Comparison of ENCODE assay signal across 13 cellular contexts in genomic region chr16:57383276-57384247, GRCh38. TPM values are rescaled to one million over a fixed set of nuclear protein-coding genes. Genes with fewer than 3 reads are reported as not detected.
DNase-seq lines count a peak whose midpoint lies in the region; ATAC-seq and TF ChIP-seq lines count a peak whose summit lies in the region.
"Had no signal": no experiment of that assay in that cellular context is flagged by ENCODE, and none has a peak within 500 bp of the region (broad histone marks: within the 10 kb centered on the region; RNA-seq: fewer than 3 reads in every experiment).

No MANE protein-coding gene starts in this region.

- H3K4me3 ChIP-seq in GM23338 (no peak overlapping the region), ovary (no peak overlapping the region)

- H3K36me3 ChIP-seq in GM23338 (ENCODE audit: insufficient read depth) (no peaks in the 10 kb centered on the region), ovary (no peaks in the 10 kb centered on the region)

- 63 to 72% (median 69%) methylated on average over 8 of the region's 8 CpGs for WGBS in ovary, 3 donors

- TF ChIP-seq EP300 in ovary (IDR thresholded peaks at IDR 0.05) = no peak

- H3K4me1 ChIP-seq in GM23338 (ENCODE audit: insufficient read depth) (no peaks in the 10 kb centered on the region), ovary (ENCODE audit: insufficient read depth) (no peaks in the 10 kb centered on the region)

- no peaks in the 10 kb centered on the region; the same call in 2 of the 3 replicates for H3K9me3 Mint-ChIP-seq in GM23338

- H3K4me1 Mint-ChIP-seq in GM23338 = peaks cover 4% of the 10 kb centered on the region

- H3K79me2 ChIP-seq in GM23338 (replicated peaks; ENCODE audit: insufficient read depth) = no peaks in the 10 kb centered on the region

- no peaks in the 10 kb centered on the region for H3K36me3 Mint-ChIP-seq in GM23338 (ENCODE audit: low read depth)

- H3K27ac Mint-ChIP-seq in GM23338 = no peak overlapping the region; the same call in 1 of the 2 replicates

- TF ChIP-seq POLR2A in ovary (IDR thresholded peaks at IDR 0.05) = no peak

- H2AFZ ChIP-seq in GM23338 = no peak overlapping the region

- no peaks in the 10 kb centered on the region for H3K9me2 ChIP-seq in GM23338 (ENCODE audit: insufficient read depth)

- no peak for TF ChIP-seq CTCF in GM23338 (conservative IDR thresholded peaks at IDR 0.05; ENCODE audit: low read depth in 2 of 2)
- TF ChIP-seq CTCF in ovary (IDR thresholded peaks at IDR 0.05) = no peak

- H3K9me3 ChIP-seq in ovary = no peaks in the 10 kb centered on the region

- H3K27me3 Mint-ChIP-seq in GM23338 (ENCODE audit: insufficient read depth, low read depth, poor library complexity) = peaks cover 13% of the 10 kb centered on the region

- DNase-seq in GM23338 (ENCODE audit: low spot score) = no peak
- peak; percentile 50 for DNase-seq in glomerular visceral epithelial cell (ENCODE audit: extremely low spot score)
- DNase-seq in sciatic nerve (ENCODE audit: low spot score) = no peak
- DNase-seq in ovary = no peak
- DNase-seq in stimulated activated naive CD4-positive, alpha-beta T cell treated with Interleukin-2 at 50 U/mL for 16 hours (lab: John Stamatoyannopoulos, UW) = no peak
- DNase-seq: activated T-cell treated with anti-CD3 and anti-CD28 coated beads for 4 hours; NCI-H146; stimulated activated CD4-positive, alpha-beta T cell treated with anti-CD3 and anti-CD28 coated beads, Interleukin-2, amount 100 ng/mL, for 24 hours had no signal

- H4K20me1 ChIP-seq in GM23338 (replicated peaks; ENCODE audit: insufficient read depth) = no peaks in the 10 kb centered on the region

- H3K27ac ChIP-seq in GM23338 (ENCODE audit: low read depth) (no peak overlapping the region), ovary (no peak overlapping the region)

- H3K27me3 ChIP-seq in GM23338 (ENCODE audit: insufficient read depth) = no peaks in the 10 kb centered on the region
- no peaks in the 10 kb centered on the region for H3K27me3 ChIP-seq in ovary

- intact Hi-C loops in sciatic nerve (cut with DNase I) = no loop called here
- intact Hi-C loops in ovary (cut with DNase I) = no loop called here

- no peak overlapping the region; the same call in 2 of the 3 replicates for H3K4me3 Mint-ChIP-seq in GM23338

- H3K4me2 ChIP-seq in GM23338 = no peak overlapping the region

- ATAC-seq in GM23338 = 0 out of 3 replicates have a peak, but pooled peaks have one; percentile 19
- ATAC-seq in SK-N-SH treated with all-trans-retinoic acid at 6 μM for 48 hours = peak; percentile 94
- ATAC-seq in sciatic nerve = peak; percentile 44
- ATAC-seq in GM21515 (IDR thresholded peaks at IDR 0.05; ENCODE audit: unreplicated experiment) = no peak
- no peak for ATAC-seq in GM18868 (IDR thresholded peaks at IDR 0.05; ENCODE audit: unreplicated experiment)

- no peaks in the 10 kb centered on the region for H3F3A ChIP-seq in GM23338 (replicated peaks; ENCODE audit: low read depth)

TF ChIP-seq in GM23338, 12 proteins besides CTCF, POLR2A, EP300 and RAD21:
- TF ChIP-seq ZNF331 (CRISPR knock-in tag; IDR thresholded peaks at IDR 0.05; ENCODE audit: low read depth) = no peak
- no peak for TF ChIP-seq EZH2 (IDR thresholded peaks at IDR 0.05; ENCODE audit: low read depth, unreplicated experiment)
- TF ChIP-seq CREB1 (CRISPR knock-in tag; IDR thresholded peaks at IDR 0.05; ENCODE audit: low read depth) = no peak
- TF ChIP-seq NANOG (IDR thresholded peaks at IDR 0.05; ENCODE audit: borderline replicate concordance) = no peak
- no peak for TF ChIP-seq ZNF114 (CRISPR knock-in tag; IDR thresholded peaks at IDR 0.05)
- TF ChIP-seq EZH2phosphoT487 (IDR thresholded peaks at IDR 0.05; ENCODE audit: unreplicated experiment) = no peak
- no peak for TF ChIP-seq ETS1 (IDR thresholded peaks at IDR 0.05)

TF ChIP-seq in SK-N-SH treated with all-trans-retinoic acid at 6 μM for 48 hours, 23 proteins besides CTCF, POLR2A, EP300 and RAD21:
- TF ChIP-seq PATZ1 (CRISPR knock-in tag; IDR thresholded peaks at IDR 0.05; ENCODE audit: borderline replicate concordance) (no peak), GLIS3 (CRISPR knock-in tag; IDR thresholded peaks at IDR 0.05) (no peak), PPARA (CRISPR knock-in tag; IDR thresholded peaks at IDR 0.05; ENCODE audit: borderline replicate concordance) (no peak), ESRRG (CRISPR knock-in tag; IDR thresholded peaks at IDR 0.05) (no peak), ZNF8 (CRISPR knock-in tag; IDR thresholded peaks at IDR 0.05) (no peak), ZNF565 (CRISPR knock-in tag; conservative IDR thresholded peaks at IDR 0.05; ENCODE audit: low read depth) (no peak), POU6F1 (CRISPR knock-in tag; IDR thresholded peaks at IDR 0.05; ENCODE audit: borderline replicate concordance, low read depth) (no peak), OSR1 (CRISPR knock-in tag; IDR thresholded peaks at IDR 0.05) (no peak), CSDC2 (CRISPR knock-in tag; IDR thresholded peaks at IDR 0.05) (no peak), ZFP3 (CRISPR knock-in tag; IDR thresholded peaks at IDR 0.05) (no peak), ZC3H10 (CRISPR knock-in tag; IDR thresholded peaks at IDR 0.05) (no peak), RARB (CRISPR knock-in tag; IDR thresholded peaks at IDR 0.05) (no peak), SNAI2 (CRISPR knock-in tag; IDR thresholded peaks at IDR 0.05) (no peak), BACH2 (CRISPR knock-in tag; IDR thresholded peaks at IDR 0.05; ENCODE audit: borderline replicate concordance) (no peak), TCF4 (CRISPR knock-in tag; IDR thresholded peaks at IDR 0.05; ENCODE audit: borderline replicate concordance) (no peak)

RNA-seq across cellular contexts. Expression of gene CX3CL1, which starts 11.3 kb away (rescaled TPM):
- 0.16 and 2.8 TPM in 2 replicates for total RNA-seq in GM23338 (2014; rRNA removed; shearing (Covaris generic))
- 0.24 and 0.30 TPM in 2 replicates for polyA plus RNA-seq in GM23338 (2016; fragmentation: Nextera tagmentation; extraction: Ambion mirVana)
- 21.3 TPM for total RNA-seq in sciatic nerve
- 10 to 100 TPM in 2 of 7 donors, 1 to 10 TPM in 5; 2.2 to 12.2 (median 6.6) TPM for total RNA-seq in ovary
- 1 to 10 TPM; 9.8 to 9.9 TPM for polyA plus RNA-seq in ovary

RNA-seq across cellular contexts. Expression of gene CCL17, which starts 21.0 kb away (rescaled TPM):
- not detected in 2 replicates for total RNA-seq in GM23338 (2014; rRNA removed; shearing (Covaris generic))
- polyA plus RNA-seq in GM23338 (2016; fragmentation: Nextera tagmentation; extraction: Ambion mirVana) (not detected in 2 replicates), ovary (not detected)
- total RNA-seq in sciatic nerve (not detected), ovary (not detected)
- total RNA-seq: lung microvascular endothelial cell had no signal

RNA-seq across cellular contexts. Expression of gene CCL22, which starts 25.0 kb away (rescaled TPM):
- total RNA-seq in GM23338 (2014; rRNA removed; shearing (Covaris generic)) = not detected in 2 replicates
- polyA plus RNA-seq in GM23338 (2016; fragmentation: Nextera tagmentation; extraction: Ambion mirVana) (0.19 and 0.42 TPM in 2 replicates), ovary (under 1 TPM in 1 of 2 donors, not detected in 1; 0.40 TPM)
- total RNA-seq in sciatic nerve (0.13 TPM), ovary (under 1 TPM in 1 of 7 donors, not detected in 6; 0.74 TPM)
- total RNA-seq: lung microvascular endothelial cell, SK-MEL-5 had no signal

Comparison
In these comparisons a context has a peak if more than half of its experiments do, and no peak if none do; other contexts are left out.
1. ATAC-seq: peak in GM23338 (single experiment), SK-N-SH treated with all-trans-retinoic acid at 6 μM for 48 hours (single experiment) and sciatic nerve (single experiment); none in GM21515 (single experiment) and GM18868 (single experiment).